In the genomic region with DNA sequence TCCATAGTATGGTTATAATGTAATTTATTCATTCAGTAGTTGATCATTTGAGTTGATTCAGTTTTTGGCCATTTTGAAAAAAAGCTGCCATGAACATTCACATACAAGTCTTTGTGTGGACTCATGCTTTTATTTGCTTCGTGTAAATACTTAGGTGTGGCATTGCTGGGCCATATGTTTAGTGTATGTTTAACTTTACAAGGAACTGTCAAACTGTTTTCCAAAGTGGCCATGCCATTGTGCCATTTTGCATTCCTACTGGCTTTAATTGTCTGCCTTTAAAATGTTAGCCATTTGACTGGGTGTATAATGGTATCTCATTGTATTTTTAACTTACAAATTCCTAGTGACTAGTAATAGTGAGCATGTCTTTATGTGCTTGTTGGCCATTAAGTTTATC, we compare ENCODE assay signal across 25 cellular contexts. TPM values are rescaled to one million over a fixed set of nuclear protein-coding genes. Genes with fewer than 3 reads are reported as not detected.
DNase-seq lines count a peak whose midpoint lies in the region; ATAC-seq, FAIRE-seq and TF ChIP-seq lines count a peak whose summit lies in the region.
"Had no signal": no experiment of that assay in that cellular context is flagged by ENCODE, and none has a peak within 500 bp of the region (broad histone marks: within the 10 kb centered on the region; RNA-seq: fewer than 3 reads in every experiment).

No MANE protein-coding gene starts in this region.

- CTCF ChIA-PET in CD4-positive, alpha-beta memory T cell (lab: Charles Lee; ENCODE audit: partially characterized antibody): no interaction called here
- CTCF ChIA-PET in activated CD4-positive, alpha-beta memory T cell treated with anti-CD3 and anti-CD28 coated beads, Interleukin-2, amount 10 ng/mL, durations not matched to agents 7 days and 5 days (lab: Charles Lee): no interaction called here

- peaks cover 52% of the 10 kb centered on the region for H3K4me1 Mint-ChIP-seq in T-helper 1 cell treated with Interleukin-12 subunit alpha and Interleukin-12 subunit beta and Interleukin-4 antibody, amounts not matched to agents 30 μg/mL and 1 μg/mL, for 36 hours (ENCODE audit: low read depth)
- H3K4me1 Mint-ChIP-seq in CD4-positive, alpha-beta memory T cell: peaks cover 68 to 88% (median 73%) of the 10 kb centered on the region in 4 donors
- peaks cover 80% of the 10 kb centered on the region for H3K4me1 Mint-ChIP-seq in activated CD4-positive, alpha-beta memory T cell treated with anti-CD3 and anti-CD28 coated beads, Interleukin-2, amount 10 ng/mL, durations not matched to agents 7 days and 5 days

- no peak for FAIRE-seq in kidney (lab: Jason Lieb, UNC)
- FAIRE-seq: endothelial cell of umbilical vein had no signal

- H3K27ac ChIP-seq in CD4-positive, alpha-beta memory T cell (ENCODE audit: low read depth, low read length): peak overlapping the region; percentile 78
- H3K27ac ChIP-seq in foreskin keratinocyte: peak overlapping the region; percentile 98
- no peak overlapping the region for H3K27ac ChIP-seq in kidney (ENCODE audit: low read depth in 2 of 2, low read length in 2 of 2)
- H3K27ac ChIP-seq: BLaER1, body of pancreas, gastroesophageal sphincter, neural progenitor cell, psoas muscle, tibial artery had no signal

- no peaks in the 10 kb centered on the region for H3K9me3 ChIP-seq in CD4-positive, alpha-beta memory T cell (ENCODE audit: control insufficient read depth in 1 of 2, low read length in 2 of 2)
- no peaks in the 10 kb centered on the region for H3K9me3 ChIP-seq in kidney (ENCODE audit: control insufficient read depth in 1 of 2, low read length in 2 of 2)
- H3K9me3 ChIP-seq: body of pancreas, gastroesophageal sphincter, psoas muscle, SK-N-SH had no signal

- ATAC-seq in foreskin keratinocyte (no peak), HG03175 (IDR thresholded peaks at IDR 0.05; ENCODE audit: unreplicated experiment) (no peak)
- ATAC-seq: body of pancreas, gastroesophageal sphincter, Panc1, psoas muscle had no signal

- H3K36me3 ChIP-seq in CD4-positive, alpha-beta memory T cell (ENCODE audit: insufficient read depth, low read length): no peaks in the 10 kb centered on the region
- no peaks in the 10 kb centered on the region for H3K36me3 ChIP-seq in kidney (ENCODE audit: control insufficient read depth in 1 of 2, insufficient read depth in 2 of 2, low read length in 2 of 2)
- H3K36me3 ChIP-seq: gastroesophageal sphincter, neural progenitor cell, tibial artery had no signal

- peaks cover 3% of the 10 kb centered on the region for H3K36me3 Mint-ChIP-seq in T-helper 1 cell treated with Interleukin-12 subunit alpha and Interleukin-12 subunit beta and Interleukin-4 antibody, amounts not matched to agents 30 μg/mL and 1 μg/mL, for 36 hours (ENCODE audit: low read depth)
- peaks cover 0 to 16% of the 10 kb centered on the region in 2 donors for H3K36me3 Mint-ChIP-seq in CD4-positive, alpha-beta memory T cell
- peaks cover 15% of the 10 kb centered on the region for H3K36me3 Mint-ChIP-seq in activated CD4-positive, alpha-beta memory T cell treated with anti-CD3 and anti-CD28 coated beads, Interleukin-2, amount 10 ng/mL, durations not matched to agents 7 days and 5 days (ENCODE audit: low read depth)
- H3K36me3 Mint-ChIP-seq: neural progenitor cell had no signal

- no peak overlapping the region for H3K9ac ChIP-seq in kidney (ENCODE audit: low read length in 2 of 2)
- H3K9ac ChIP-seq: BLaER1, neural progenitor cell, SK-N-SH had no signal

- DNase-seq in T-helper 1 cell (no peak), foreskin keratinocyte (no peak), kidney (no peak)
- no peak for DNase-seq in CD4-positive, alpha-beta memory T cell
- no peak for DNase-seq in activated CD4-positive, alpha-beta memory T cell treated with anti-CD3 and anti-CD28 coated beads, Interleukin-2, amount 10 ng/mL, durations not matched to agents 7 days and 5 days
- DNase-seq in stimulated activated CD4-positive, alpha-beta T cell treated with anti-CD3 and anti-CD28 coated beads, Interleukin-4, amount 100 ng/mL, for 1 hour: no peak
- DNase-seq: 8988T; activated CD4-positive, alpha-beta T cell treated with anti-CD3 and anti-CD28 coated beads, Interleukin-2, amount 50 U/mL, for 48 hours; activated gamma-delta T cell; body of pancreas; cortex of kidney; DMS 273 treated with DMSO at 0.1 percent for 48 hours; KG1; NCI-H1105; NCI-H82; psoas muscle; SK-N-SH; tibial artery had no signal

- peak overlapping the region; percentile 64 for H3K4me3 Mint-ChIP-seq in T-helper 1 cell treated with Interleukin-12 subunit alpha and Interleukin-12 subunit beta and Interleukin-4 antibody, amounts not matched to agents 30 μg/mL and 1 μg/mL, for 36 hours
- peak overlapping the region in 5 of 8 donors; percentile 39 to 90 (median 66) for H3K4me3 Mint-ChIP-seq in CD4-positive, alpha-beta memory T cell
- peak overlapping the region; percentile 21 for H3K4me3 Mint-ChIP-seq in activated CD4-positive, alpha-beta memory T cell treated with anti-CD3 and anti-CD28 coated beads, Interleukin-2, amount 10 ng/mL, durations not matched to agents 7 days and 5 days
- H3K4me3 Mint-ChIP-seq: neural progenitor cell had no signal

- no peaks in the 10 kb centered on the region for H3K27me3 ChIP-seq in CD4-positive, alpha-beta memory T cell (ENCODE audit: insufficient read depth, low read length)
- H3K27me3 ChIP-seq in foreskin keratinocyte: no peaks in the 10 kb centered on the region
- H3K27me3 ChIP-seq: BLaER1, body of pancreas, gastroesophageal sphincter, neural progenitor cell, tibial artery had no signal

- H3K4me3 ChIP-seq in CD4-positive, alpha-beta memory T cell (ENCODE audit: low read length in 2 of 2): no peak overlapping the region
- no peak overlapping the region for H3K4me3 ChIP-seq in kidney (ENCODE audit: low read length in 2 of 2)
- H3K4me3 ChIP-seq: BLaER1, body of pancreas, gastroesophageal sphincter, neural progenitor cell, psoas muscle, tibial artery had no signal

- no peaks in the 10 kb centered on the region for H3K9me3 Mint-ChIP-seq in T-helper 1 cell treated with Interleukin-12 subunit alpha and Interleukin-12 subunit beta and Interleukin-4 antibody, amounts not matched to agents 30 μg/mL and 1 μg/mL, for 36 hours
- H3K9me3 Mint-ChIP-seq in CD4-positive, alpha-beta memory T cell: no peaks in the 10 kb centered on the region
- H3K9me3 Mint-ChIP-seq in activated CD4-positive, alpha-beta memory T cell treated with anti-CD3 and anti-CD28 coated beads, Interleukin-2, amount 10 ng/mL, durations not matched to agents 7 days and 5 days: no peaks in the 10 kb centered on the region

- POLR2A ChIA-PET in CD4-positive, alpha-beta memory T cell (lab: Charles Lee; ENCODE audit: partially characterized antibody): no interaction called here
- POLR2A ChIA-PET in activated CD4-positive, alpha-beta memory T cell treated with anti-CD3 and anti-CD28 coated beads, Interleukin-2, amount 10 ng/mL, durations not matched to agents 7 days and 5 days (lab: Charles Lee): no interaction called here

- no peaks in the 10 kb centered on the region for H3K27me3 Mint-ChIP-seq in T-helper 1 cell treated with Interleukin-12 subunit alpha and Interleukin-12 subunit beta and Interleukin-4 antibody, amounts not matched to agents 30 μg/mL and 1 μg/mL, for 36 hours (ENCODE audit: low read depth)
- H3K27me3 Mint-ChIP-seq in CD4-positive, alpha-beta memory T cell: no peaks in the 10 kb centered on the region
- no peaks in the 10 kb centered on the region for H3K27me3 Mint-ChIP-seq in activated CD4-positive, alpha-beta memory T cell treated with anti-CD3 and anti-CD28 coated beads, Interleukin-2, amount 10 ng/mL, durations not matched to agents 7 days and 5 days

- peaks cover 84% of the 10 kb centered on the region for H3K4me1 ChIP-seq in CD4-positive, alpha-beta memory T cell (ENCODE audit: insufficient read depth, low read length)
- H3K4me1 ChIP-seq in foreskin keratinocyte (peaks cover 37% of the 10 kb centered on the region), kidney (ENCODE audit: control insufficient read depth in 1 of 2, insufficient read depth in 1 of 2, low read depth in 1 of 2, low read length in 2 of 2) (no peaks in the 10 kb centered on the region)

- no peak for TF ChIP-seq CTCF in foreskin keratinocyte (conservative IDR thresholded peaks at IDR 0.05)
- TF ChIP-seq CTCF in kidney (IDR thresholded peaks at IDR 0.05; ENCODE audit: borderline replicate concordance, extremely low read depth, insufficient read depth): no peak

- intact Hi-C loops in CD4-positive, alpha-beta memory T cell (cut with micrococcal nuclease): no loop called here
- intact Hi-C loops in kidney (cut with DNase I): no loop called here

- peak overlapping the region; percentile 91 for H3K27ac Mint-ChIP-seq in T-helper 1 cell treated with Interleukin-12 subunit alpha and Interleukin-12 subunit beta and Interleukin-4 antibody, amounts not matched to agents 30 μg/mL and 1 μg/mL, for 36 hours
- H3K27ac Mint-ChIP-seq in CD4-positive, alpha-beta memory T cell: peak overlapping the region; percentile 67 to 100 (median 82)
- peak overlapping the region; percentile 93 for H3K27ac Mint-ChIP-seq in activated CD4-positive, alpha-beta memory T cell treated with anti-CD3 and anti-CD28 coated beads, Interleukin-2, amount 10 ng/mL, durations not matched to agents 7 days and 5 days
- H3K27ac Mint-ChIP-seq: neural progenitor cell had no signal

RNA-seq across cellular contexts. Expression of a gene that starts 8.8 kb away (rescaled TPM):
- 10 to 100 TPM; 37.7 to 38.5 TPM for total RNA-seq in CD4-positive, alpha-beta memory T cell
- polyA plus RNA-seq in CD4-positive, alpha-beta memory T cell: 10 to 100 TPM; 27.3 to 32.5 TPM
- total RNA-seq in activated CD4-positive, alpha-beta memory T cell treated with anti-CD3 and anti-CD28 coated beads, Interleukin-2, amount 10 ng/mL, durations not matched to agents 7 days and 5 days: 10 to 100 TPM; 36.3 to 36.5 TPM
- total RNA-seq in foreskin keratinocyte (10.2 and 11.4 TPM in 2 replicates), kidney (20.5 TPM)
- polyA plus RNA-seq in foreskin keratinocyte (3.1 and 3.5 TPM in 2 replicates), kidney (ENCODE audit: insufficient read depth, low read depth, low replicate concordance) (6.6 TPM)

Comparison
In these comparisons a context has a peak if more than half of its experiments do, and no peak if none do; other contexts are left out.
1. H3K27ac ChIP-seq: peak in CD4-positive, alpha-beta memory T cell (single experiment) and foreskin keratinocyte (single experiment); none in kidney (0 of 2).
2. Peak in every context shown above with its lines, with median percentiles within 50 percentile points of each other: H3K27ac Mint-ChIP-seq and H3K4me3 Mint-ChIP-seq.